In genomic region chr1:43834280-43835140, GRCh38 we compare ENCODE assay signal across 8 cellular contexts.
DNase-seq lines count a peak whose midpoint lies in the region; ATAC-seq and TF ChIP-seq lines count a peak whose summit lies in the region.

No MANE protein-coding gene starts in this region.

- H3K36me3 ChIP-seq in ascending aorta, result no peaks in the 10 kb centered on the region
- no peaks in the 10 kb centered on the region for H3K36me3 ChIP-seq in thyroid gland

- H3K4me1 ChIP-seq in ascending aorta (peaks cover 0 to 6% of the 10 kb centered on the region in 2 donors), thyroid gland (peaks cover 0 to 6% of the 10 kb centered on the region in 2 donors)

- intact Hi-C loops in ascending aorta (cut with DNase I), result no loop called here
- intact Hi-C loops in thyroid gland (cut with DNase I), result no loop called here

- H3K4me1 Mint-ChIP-seq in memory B cell (peaks cover 48% of the 10 kb centered on the region), immature natural killer cell (peaks cover 0 to 8% of the 10 kb centered on the region in 2 donors)

- no peak for TF ChIP-seq POLR2A in thyroid gland (IDR thresholded peaks at IDR 0.05)

- ATAC-seq in memory B cell (ENCODE audit: low read depth), result no peak
- ATAC-seq in HG03354 (IDR thresholded peaks at IDR 0.05; ENCODE audit: poor library complexity, severe bottlenecking, unreplicated experiment), result no peak
- no peak for ATAC-seq in HG02610 (IDR thresholded peaks at IDR 0.05; ENCODE audit: unreplicated experiment)

- H3K27ac Mint-ChIP-seq in memory B cell (peak overlapping the region; percentile 91), immature natural killer cell (peak overlapping the region in 1 of 6 donors; percentile 32)

- H3K4me3 ChIP-seq in AG10803 (ENCODE audit: low read length) (peak overlapping the region; percentile 18), ascending aorta (no peak overlapping the region), thyroid gland (replicated peaks in 1 of 3) (no peak overlapping the region)

- H3K4me3 Mint-ChIP-seq in memory B cell, result peak overlapping the region; percentile 3
- H3K4me3 Mint-ChIP-seq in immature natural killer cell, result no peak overlapping the region

- no peaks in the 10 kb centered on the region for H3K9me3 ChIP-seq in ascending aorta
- H3K9me3 ChIP-seq in thyroid gland, result no peaks in the 10 kb centered on the region

- peak; percentile 89 for DNase-seq in AG10803 (ENCODE audit: low read depth)
- DNase-seq in LHCN-M2 (ENCODE audit: low read depth), result peak; percentile 89
- no peak for DNase-seq in ascending aorta (ENCODE audit: low spot score in 2 of 2)
- no peak for DNase-seq in memory B cell (ENCODE audit: low spot score in 2 of 2)
- DNase-seq in thyroid gland, result no peak
- DNase-seq in immature natural killer cell, result no peak

- H3K27ac ChIP-seq in ascending aorta, result peak overlapping the region; percentile 42 to 70
- peak overlapping the region in 1 of 3 donors; percentile 46 for H3K27ac ChIP-seq in thyroid gland

- WGBS in thyroid gland, 2 donors, result 83 to 87% methylated on average over 15 of the region's 15 CpGs

- H3K9me3 Mint-ChIP-seq in memory B cell, result no peaks in the 10 kb centered on the region
- no peaks in the 10 kb centered on the region for H3K9me3 Mint-ChIP-seq in immature natural killer cell

- no peaks in the 10 kb centered on the region for H3K27me3 ChIP-seq in ascending aorta
- no peaks in the 10 kb centered on the region for H3K27me3 ChIP-seq in thyroid gland

- TF ChIP-seq CTCF in AG10803 (conservative IDR thresholded peaks at IDR 0.05; ENCODE audit: low read length) (no peak), ascending aorta (IDR thresholded peaks at IDR 0.05) (no peak), thyroid gland (IDR thresholded peaks at IDR 0.05) (no peak)

- H3K27me3 Mint-ChIP-seq in memory B cell (no peaks in the 10 kb centered on the region), immature natural killer cell (ENCODE audit: low read depth in 3 of 3) (peaks cover 0 to 2% (median 0%) of the 10 kb centered on the region in 3 donors)

- H3K36me3 Mint-ChIP-seq in memory B cell, result peaks cover 13% of the 10 kb centered on the region
- peaks cover 9 to 18% (median 9%) of the 10 kb centered on the region in 3 donors for H3K36me3 Mint-ChIP-seq in immature natural killer cell

Comparison
In these comparisons a context has a peak if more than half of its experiments do, and no peak if none do; other contexts are left out.
1. DNase-seq: peak in AG10803 (single experiment) and LHCN-M2 (single experiment); none in ascending aorta (0 of 2), memory B cell (0 of 2), thyroid gland (0 of 2) and immature natural killer cell (0 of 3).